In genomic region chr12:119235352-119235751, GRCh38 we compare ENCODE assay signal across 16 cellular contexts. TPM values are rescaled to one million over a fixed set of nuclear protein-coding genes. Genes with fewer than 3 reads are reported as not detected.
A peak's percentile ranks its signal among the peaks of the same experiment; 100 is the strongest.
DNase-seq lines count a peak whose midpoint lies in the region; FAIRE-seq and TF ChIP-seq lines count a peak whose summit lies in the region.
"Had no signal": no experiment of that assay in that cellular context is flagged by ENCODE, and none has a peak within 500 bp of the region (broad histone marks: within the 10 kb centered on the region; RNA-seq: fewer than 3 reads in every experiment).

No MANE protein-coding gene starts in this region.

- H3K4me3 ChIP-seq in GM12864 (ENCODE audit: low read depth, low read length) (no peak overlapping the region), kidney (ENCODE audit: low read length in 2 of 2) (no peak overlapping the region), lower leg skin (ENCODE audit: low read depth, poor library complexity, severe bottlenecking) (no peak overlapping the region)

- intact Hi-C loops in kidney (cut with DNase I) (no loop called here), lower leg skin (cut with DNase I; ENCODE audit: low total_unique reads) (no loop called here)

- H3K4me1 ChIP-seq in kidney (ENCODE audit: control insufficient read depth in 1 of 2, insufficient read depth in 1 of 2, low read depth in 1 of 2, low read length in 2 of 2): no peaks in the 10 kb centered on the region

- TF ChIP-seq POLR2A in lower leg skin (IDR thresholded peaks at IDR 0.05): no peak

- FAIRE-seq in kidney (lab: Jason Lieb, UNC): no peak
- FAIRE-seq: endometrium had no signal

- H3K9me3 ChIP-seq in kidney (ENCODE audit: control insufficient read depth in 1 of 2, low read length in 2 of 2): no peaks in the 10 kb centered on the region

- 48 to 63% methylated on average over 6 of the region's 6 CpGs for WGBS in lower leg skin, 2 donors

- TF ChIP-seq CTCF in GM12864 (IDR thresholded peaks at IDR 0.05; ENCODE audit: low read depth, low read length, missing control alignments) (peak; percentile 16), kidney (IDR thresholded peaks at IDR 0.05; ENCODE audit: borderline replicate concordance, extremely low read depth, insufficient read depth) (no peak), lower leg skin (IDR thresholded peaks at IDR 0.05) (no peak)

- no peaks in the 10 kb centered on the region for H3K36me3 ChIP-seq in kidney (ENCODE audit: control insufficient read depth in 1 of 2, insufficient read depth in 2 of 2, low read length in 2 of 2)

- in situ Hi-C loops in ACHN (cut with HindIII; ENCODE audit: low pct_ligation_motif_present, low pct_unique_long_range_greater_than_20kb, low sequenced_read_pairs): no loop called here

- DNase-seq in ACHN (peak; percentile 15), GM12864 (ENCODE audit: low read depth) (no peak), SK-N-DZ (ENCODE audit: low spot score) (peak; percentile 31), iPS-NIHi7 (ENCODE audit: extremely low spot score) (peak; percentile 45), NCI-H1105 treated with DMSO at 0.1 percent for 48 hours (lab: John Stamatoyannopoulos, UW) (no peak), occipital lobe (lab: John Stamatoyannopoulos, UW) (no peak), kidney (no peak), lower leg skin (ENCODE audit: low spot score in 2 of 2) (no peak)
- DNase-seq: activated CD4-positive, alpha-beta T cell treated with anti-CD3 and anti-CD28 coated beads, Interleukin-2, amount 10 ng/mL, durations not matched to agents 7 days and 5 days; CD4-positive, CD25-positive, alpha-beta regulatory T cell; NCI-H187 treated with DMSO at 0.1 percent for 48 hours; stimulated activated naive CD8-positive, alpha-beta T cell treated with anti-CD3 and anti-CD28 coated beads, Interleukin-15, amount 100 ng/mL, for 72 hours; T-cell had no signal

- H3K9ac ChIP-seq in kidney (ENCODE audit: low read length in 2 of 2): no peak overlapping the region

- no peak overlapping the region for H3K27ac ChIP-seq in kidney (ENCODE audit: low read depth in 2 of 2, low read length in 2 of 2)

RNA-seq across cellular contexts. Expression of gene HSPB8, which starts 56.6 kb away (rescaled TPM):
- polyA plus RNA-seq in SK-N-DZ (2014; cell fraction: cytosol; rRNA removed): 0.24 and 0.34 TPM in 2 replicates
- 0.10 and 0.12 TPM in 2 replicates for polyA plus RNA-seq in SK-N-DZ (2014; cell fraction: nucleus; rRNA removed)
- total RNA-seq in occipital lobe (4.2 TPM), kidney (81.3 TPM), lower leg skin (100 to 1,000 TPM in 2 of 4 donors, 10 to 100 TPM in 2; 85.3 to 139 (median 107) TPM)
- 67.2 TPM for polyA plus RNA-seq in kidney (ENCODE audit: insufficient read depth, low read depth, low replicate concordance)
- total RNA-seq: activated CD4-positive, alpha-beta T cell treated with anti-CD3 and anti-CD28 coated beads, Interleukin-2, amount 10 ng/mL, durations not matched to agents 7 days and 5 days; activated T-helper 2 cell treated with anti-CD3 and anti-CD28 coated beads, Interferon-gamma antibody, Interleukin-2, Interleukin-4, amounts not matched to agents 10 μg/mL and 5 μg/mL and 100 μg/mL, durations not matched to agents 14 hours and 24 hours and 36 hours; CD4-positive, CD25-positive, alpha-beta regulatory T cell; mononuclear cell had no signal
- polyA plus RNA-seq: CD4-positive, CD25-positive, alpha-beta regulatory T cell had no signal

Comparison
In these comparisons a context has a peak if more than half of its experiments do, and no peak if none do; other contexts are left out.
1. DNase-seq: peak in ACHN (single experiment), SK-N-DZ (single experiment) and iPS-NIHi7 (single experiment); none in GM12864 (single experiment), NCI-H1105 treated with DMSO at 0.1 percent for 48 hours (single experiment), occipital lobe (single experiment), kidney (single experiment) and lower leg skin (0 of 2).
2. RNA of gene HSPB8, which starts 56.6 kb away (total RNA-seq): 85.3 to 139 TPM in lower leg skin and 81.3 TPM in kidney (single experiment); 4.2 TPM in occipital lobe (single experiment); every median in the first group is over 10 times any median in the second.